In genomic region chr4:145609494-145610427, GRCh38 we compare ENCODE assay signal across 8 cellular contexts. TPM values are rescaled to one million over a fixed set of nuclear protein-coding genes. Genes with fewer than 3 reads are reported as not detected.
DNase-seq lines count a peak whose midpoint lies in the region; ATAC-seq and TF ChIP-seq lines count a peak whose summit lies in the region.

No MANE protein-coding gene starts in this region.

- peak overlapping the region; percentile 18; the same call in 1 of the 2 replicates for H3K4me2 ChIP-seq in OCI-LY1 (ENCODE audit: low read length)

- ATAC-seq in GM18498 (IDR thresholded peaks at IDR 0.05; ENCODE audit: unreplicated experiment): peak; percentile 59
- peak; percentile 70 for ATAC-seq in HG03432 (IDR thresholded peaks at IDR 0.05; ENCODE audit: unreplicated experiment)
- ATAC-seq in activated T-cell treated with anti-CD3 and anti-CD28 coated beads, Interleukin-2, amount 50 U/mL, for 4 hours: peak; percentile 49 to 52
- peak; percentile 80 for ATAC-seq in upper lobe of right lung

- H3K27me3 ChIP-seq in OCI-LY1 (ENCODE audit: insufficient read depth, low read length): no peaks in the 10 kb centered on the region
- H3K27me3 ChIP-seq in upper lobe of right lung: no peaks in the 10 kb centered on the region

- no peaks in the 10 kb centered on the region for H3K9me2 ChIP-seq in OCI-LY1 (ENCODE audit: low read depth, low read length)

- intact Hi-C loops in upper lobe of right lung (cut with DNase I): loop anchor here (10.0 kb wide), 1 partner anchor 375 kb away; no protein-coding TSS in a partner anchor

- peak overlapping the region; percentile 70 for H3K27ac ChIP-seq in OCI-LY1 (ENCODE audit: low read depth, low read length, poor library complexity, severe bottlenecking)
- no peak overlapping the region for H3K27ac ChIP-seq in upper lobe of right lung

- 0 out of 2 replicates have a peak overlapping the region, but pooled peaks have one; percentile 15 for H2AFZ ChIP-seq in OCI-LY1 (ENCODE audit: low read length)

- H3K27me3 Mint-ChIP-seq in activated T-cell treated with anti-CD3 and anti-CD28 coated beads, Interleukin-2, amount 50 U/mL, for 4 hours (ENCODE audit: low read depth): peaks cover 2% of the 10 kb centered on the region

- peaks cover 10% of the 10 kb centered on the region for H3K4me1 Mint-ChIP-seq in activated T-cell treated with anti-CD3 and anti-CD28 coated beads, Interleukin-2, amount 50 U/mL, for 4 hours (ENCODE audit: low read depth)

- peaks cover 17% of the 10 kb centered on the region for H3K9me3 Mint-ChIP-seq in activated T-cell treated with anti-CD3 and anti-CD28 coated beads, Interleukin-2, amount 50 U/mL, for 4 hours

- H3K9me3 ChIP-seq in OCI-LY1 (ENCODE audit: low read length) (peaks cover 11% of the 10 kb centered on the region), upper lobe of right lung (no peaks in the 10 kb centered on the region)

- DNase-seq in AG09319 (ENCODE audit: extremely low read depth, low read depth): peak; percentile 34
- peak; percentile 53 for DNase-seq in activated T-cell treated with anti-CD3 and anti-CD28 coated beads, Interleukin-2, amount 50 U/mL, for 4 hours
- peak; percentile 77 for DNase-seq in fibroblast of mammary gland (ENCODE audit: low read depth)
- peak; percentile 4 for DNase-seq in occipital lobe (lab: John Stamatoyannopoulos, UW)
- DNase-seq in upper lobe of right lung: no peak

- H3K79me2 ChIP-seq in OCI-LY1 (ENCODE audit: insufficient read depth, low read length): no peaks in the 10 kb centered on the region

- H4K20me1 ChIP-seq in OCI-LY1 (ENCODE audit: insufficient read depth, low read length): no peaks in the 10 kb centered on the region

- H3K4me1 ChIP-seq in OCI-LY1 (ENCODE audit: insufficient read depth, low read length, severe bottlenecking): peaks cover 22% of the 10 kb centered on the region
- no peaks in the 10 kb centered on the region for H3K4me1 ChIP-seq in upper lobe of right lung

- no peak overlapping the region for H3K4me3 Mint-ChIP-seq in activated T-cell treated with anti-CD3 and anti-CD28 coated beads, Interleukin-2, amount 50 U/mL, for 4 hours

- H3F3A ChIP-seq in OCI-LY1 (ENCODE audit: insufficient read depth, low read length): no peaks in the 10 kb centered on the region

- peak; percentile 80 for TF ChIP-seq CTCF in AG09319 (IDR thresholded peaks at IDR 0.05; ENCODE audit: low read depth, low read length)
- TF ChIP-seq CTCF in OCI-LY1 (IDR thresholded peaks at IDR 0.05; ENCODE audit: low read length): peak; percentile 95
- TF ChIP-seq CTCF in fibroblast of mammary gland (conservative IDR thresholded peaks at IDR 0.05; ENCODE audit: control insufficient read depth, insufficient read depth, low read depth, low read length): peak; percentile 85
- peak; percentile 74 for TF ChIP-seq CTCF in upper lobe of right lung (IDR thresholded peaks at IDR 0.05)

- no peaks in the 10 kb centered on the region for H3K36me3 Mint-ChIP-seq in activated T-cell treated with anti-CD3 and anti-CD28 coated beads, Interleukin-2, amount 50 U/mL, for 4 hours (ENCODE audit: insufficient read depth)

- H3K4me3 ChIP-seq in OCI-LY1 (ENCODE audit: low read depth, low read length, poor library complexity, severe bottlenecking) (no peak overlapping the region), fibroblast of mammary gland (ENCODE audit: control insufficient read depth, low read depth, low read length) (no peak overlapping the region), upper lobe of right lung (no peak overlapping the region)

- H3K9ac ChIP-seq in OCI-LY1 (ENCODE audit: low read length): no peak overlapping the region

- H3K36me3 ChIP-seq in OCI-LY1 (ENCODE audit: insufficient read depth, low read length) (no peaks in the 10 kb centered on the region), upper lobe of right lung (no peaks in the 10 kb centered on the region)

RNA-seq across cellular contexts. Expression of gene MMAA, which starts 9.4 kb away (rescaled TPM):
- total RNA-seq in activated T-cell treated with anti-CD3 and anti-CD28 coated beads, Interleukin-2, amount 50 U/mL, for 4 hours: 10 to 100 TPM; 13.9 to 16.6 (median 14.6) TPM
- 10.6 TPM for total RNA-seq in occipital lobe
- 11.9 TPM for total RNA-seq in upper lobe of right lung
